18 cellular contexts compared by ENCODE assay signal in genomic region chr14:90837355-90837754, GRCh38.
"Had no signal": no experiment of that assay in that cellular context is flagged by ENCODE, and none has a peak within 500 bp of the region (broad histone marks: within the 10 kb centered on the region; RNA-seq: fewer than 3 reads in every experiment).

No MANE protein-coding gene starts in this region.

- H3K4me1 ChIP-seq: pancreas, prostate gland, right lobe of liver had no signal

- H3K9me3 ChIP-seq: pancreas, prostate gland, right lobe of liver, testis, tibial nerve had no signal

- ATAC-seq: natural killer cell; pancreas; right lobe of liver; stimulated activated naive B cell treated with anti-CD40 and anti-IgM and Interleukin-4, amounts not matched to agents 10 μg/mL and 1 μg/mL and 100 μg/mL, for 72 hours had no signal

- FAIRE-seq: endothelial cell of umbilical vein, islet of Langerhans, pancreas had no signal

- H3K36me3 ChIP-seq: pancreas, prostate gland, right lobe of liver, tibial nerve had no signal

- DNase-seq: effector CD4-positive, alpha-beta T cell; endodermal cell; erythroblast; foreskin melanocyte; kidney glomerular epithelial cell; natural killer cell; right lobe of liver; stimulated activated CD4-positive, alpha-beta T cell treated with anti-CD3 and anti-CD28 coated beads, Interleukin-4, amount 100 ng/mL, for 1 hour; stimulated activated naive B cell treated with anti-CD40 and anti-IgM and Interleukin-4, amounts not matched to agents 10 μg/mL and 1 μg/mL and 100 μg/mL, for 72 hours; stimulated activated naive CD8-positive, alpha-beta T cell treated with anti-CD3 and anti-CD28 coated beads, Interleukin-15, amount 100 ng/mL, for 72 hours; testis had no signal

- H3K27ac ChIP-seq: coronary artery, hepatocyte, pancreas, prostate gland, right lobe of liver, testis, tibial nerve had no signal

- H3K27me3 ChIP-seq: hepatocyte, pancreas, right lobe of liver, testis, tibial nerve had no signal

- H3K4me3 ChIP-seq: coronary artery, hepatocyte, pancreas, prostate gland, right lobe of liver, testis, tibial nerve had no signal
